8 cellular contexts compared by ENCODE assay signal in genomic region chr1:247357781-247358211, GRCh38. TPM values are rescaled to one million over a fixed set of nuclear protein-coding genes. Genes with fewer than 3 reads are reported as not detected.
DNase-seq lines count a peak whose midpoint lies in the region; ATAC-seq and TF ChIP-seq lines count a peak whose summit lies in the region.

No MANE protein-coding gene starts in this region.

- peak overlapping the region; percentile 52 for H3K27ac Mint-ChIP-seq in stimulated activated naive B cell treated with anti-CD40 and anti-IgM and Interleukin-4, amounts not matched to agents 10 μg/mL and 1 μg/mL and 100 μg/mL, for 72 hours
- H3K27ac Mint-ChIP-seq in natural killer cell = no peak overlapping the region
- H3K27ac Mint-ChIP-seq in T-cell = no peak overlapping the region

- no peak overlapping the region for H3K4me3 ChIP-seq in cardiac fibroblast (replicated peaks in 1 of 2; ENCODE audit: low read depth in 2 of 2, low read length in 2 of 2)

- CTCF ChIA-PET in T-cell (lab: Charles Lee) = interaction anchor here in 1 of 2 donors (0.6 kb wide), 1 partner anchor 24 kb away, joined by 3 read pairs; no protein-coding TSS in a partner anchor

- intact Hi-C loops in natural killer cell (cut with micrococcal nuclease) = no loop called here

- ATAC-seq in HG02870 (IDR thresholded peaks at IDR 0.05; ENCODE audit: unreplicated experiment) (peak; percentile 85), natural killer cell (no peak), T-cell (replicated peaks in 1 of 4) (no peak)
- ATAC-seq in stimulated activated naive B cell treated with anti-CD40 and anti-IgM and Interleukin-4, amounts not matched to agents 10 μg/mL and 1 μg/mL and 100 μg/mL, for 72 hours (replicated peaks) = peak; percentile 92 to 93

- POLR2A ChIA-PET in T-cell (lab: Charles Lee) = no interaction called here

- TF ChIP-seq CTCF in cardiac fibroblast (IDR thresholded peaks at IDR 0.05; ENCODE audit: low read depth, low read length) = no peak
- TF ChIP-seq CTCF in natural killer cell (IDR thresholded peaks at IDR 0.05) = no peak

- H3K27me3 Mint-ChIP-seq in stimulated activated naive B cell treated with anti-CD40 and anti-IgM and Interleukin-4, amounts not matched to agents 10 μg/mL and 1 μg/mL and 100 μg/mL, for 72 hours = peaks cover 20 to 21% of the 10 kb centered on the region in 2 donors
- peaks cover 19 to 30% of the 10 kb centered on the region in 2 donors for H3K27me3 Mint-ChIP-seq in natural killer cell (ENCODE audit: low read depth in 2 of 2)
- H3K27me3 Mint-ChIP-seq in T-cell = peaks cover 12 to 53% of the 10 kb centered on the region in 2 donors

- H3K36me3 Mint-ChIP-seq in stimulated activated naive B cell treated with anti-CD40 and anti-IgM and Interleukin-4, amounts not matched to agents 10 μg/mL and 1 μg/mL and 100 μg/mL, for 72 hours = peaks cover 5 to 6% of the 10 kb centered on the region in 2 donors
- H3K36me3 Mint-ChIP-seq in natural killer cell (no peaks in the 10 kb centered on the region), T-cell (peaks cover 3% of the 10 kb centered on the region)

- peak overlapping the region; percentile 61 to 65 for H3K4me3 Mint-ChIP-seq in stimulated activated naive B cell treated with anti-CD40 and anti-IgM and Interleukin-4, amounts not matched to agents 10 μg/mL and 1 μg/mL and 100 μg/mL, for 72 hours
- H3K4me3 Mint-ChIP-seq in natural killer cell (no peak overlapping the region), T-cell (no peak overlapping the region)

- DNase-seq in DMS53 (lab: John Stamatoyannopoulos, UW) (peak; percentile 14), DMS53 treated with DMSO at 0.1 percent for 48 hours (lab: John Stamatoyannopoulos, UW; ENCODE audit: unreplicated experiment) (no peak), cardiac fibroblast (ENCODE audit: low read depth in 2 of 2) (peak; percentile 87 to 88), natural killer cell (no peak), T-cell (no peak), SW480 (ENCODE audit: low spot score) (no peak)
- peak; percentile 84 for DNase-seq in stimulated activated naive B cell treated with anti-CD40 and anti-IgM and Interleukin-4, amounts not matched to agents 10 μg/mL and 1 μg/mL and 100 μg/mL, for 72 hours

- H3K4me1 Mint-ChIP-seq in stimulated activated naive B cell treated with anti-CD40 and anti-IgM and Interleukin-4, amounts not matched to agents 10 μg/mL and 1 μg/mL and 100 μg/mL, for 72 hours = peaks cover 25 to 55% of the 10 kb centered on the region in 2 donors
- no peaks in the 10 kb centered on the region for H3K4me1 Mint-ChIP-seq in natural killer cell
- H3K4me1 Mint-ChIP-seq in T-cell = peaks cover 6 to 8% (median 7%) of the 10 kb centered on the region in 3 donors

- peaks cover 6 to 11% of the 10 kb centered on the region in 2 donors for H3K9me3 Mint-ChIP-seq in stimulated activated naive B cell treated with anti-CD40 and anti-IgM and Interleukin-4, amounts not matched to agents 10 μg/mL and 1 μg/mL and 100 μg/mL, for 72 hours
- H3K9me3 Mint-ChIP-seq in natural killer cell (no peaks in the 10 kb centered on the region), T-cell (peaks cover 0 to 4% (median 0%) of the 10 kb centered on the region in 3 donors)

RNA-seq across cellular contexts. Expression of gene ZNF496, which starts 26.1 kb away (rescaled TPM):
- total RNA-seq in natural killer cell (10 to 100 TPM; 25.6 to 33.0 (median 27.9) TPM), T-cell (10 to 100 TPM; 12.2 to 29.3 (median 23.6) TPM)

RNA-seq across cellular contexts. Expression of gene NLRP3, which starts 58.2 kb away (rescaled TPM):
- total RNA-seq in natural killer cell (10 to 100 TPM; 11.3 to 34.1 (median 11.7) TPM), T-cell (1 to 10 TPM; 2.9 to 8.5 (median 5.1) TPM)

Comparison
In these comparisons a context has a peak if more than half of its experiments do, and no peak if none do; other contexts are left out.
1. DNase-seq: peak in DMS53 (single experiment), cardiac fibroblast (2 of 2) and stimulated activated naive B cell treated with anti-CD40 and anti-IgM and Interleukin-4, amounts not matched to agents 10 μg/mL and 1 μg/mL and 100 μg/mL, for 72 hours (single experiment); none in DMS53 treated with DMSO at 0.1 percent for 48 hours (single experiment), natural killer cell (single experiment), T-cell (0 of 34) and SW480 (single experiment).
2. ATAC-seq: peak in HG02870 (single experiment) and stimulated activated naive B cell treated with anti-CD40 and anti-IgM and Interleukin-4, amounts not matched to agents 10 μg/mL and 1 μg/mL and 100 μg/mL, for 72 hours (2 of 2); none in natural killer cell (0 of 3) and T-cell (0 of 4).
3. H3K4me3 Mint-ChIP-seq: peak in stimulated activated naive B cell treated with anti-CD40 and anti-IgM and Interleukin-4, amounts not matched to agents 10 μg/mL and 1 μg/mL and 100 μg/mL, for 72 hours (2 of 2); none in natural killer cell (single experiment) and T-cell (0 of 3).